16 cellular contexts compared by ENCODE assay signal in the genomic region with DNA sequence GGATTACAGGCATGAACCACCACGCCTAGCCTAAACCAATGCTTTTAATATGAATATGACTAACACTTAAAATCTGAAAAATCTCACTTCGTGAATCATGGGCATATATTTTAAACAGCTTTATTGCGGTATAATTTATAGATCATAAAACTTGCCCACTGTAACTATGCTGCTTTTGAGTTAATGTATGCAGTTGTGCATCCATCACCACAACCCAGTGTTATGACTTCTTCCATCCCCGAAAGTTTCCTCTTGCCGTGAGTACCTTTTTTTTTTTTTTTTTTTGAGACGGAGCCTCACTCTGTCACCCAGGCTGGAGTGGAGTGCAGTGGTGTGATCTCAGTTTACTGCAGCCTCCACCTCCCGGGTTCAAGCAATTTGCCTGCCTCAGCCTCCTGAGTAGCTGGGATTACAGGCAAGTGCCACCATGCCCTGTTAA. TPM values are rescaled to one million over a fixed set of nuclear protein-coding genes. Genes with fewer than 3 reads are reported as not detected.
DNase-seq lines count a peak whose midpoint lies in the region; ATAC-seq, FAIRE-seq and TF ChIP-seq lines count a peak whose summit lies in the region.
"Had no signal": no experiment of that assay in that cellular context is flagged by ENCODE, and none has a peak within 500 bp of the region (broad histone marks: within the 10 kb centered on the region; RNA-seq: fewer than 3 reads in every experiment).

No MANE protein-coding gene starts in this region.

- DNase-seq in HEK293T (ENCODE audit: extremely low spot score) (no peak), GM12878 (ENCODE audit: low read depth, low spot score) (no peak), endothelial cell (ENCODE audit: low spot score) (no peak), GM10248 (ENCODE audit: extremely low spot score) (no peak), DMS53 (lab: John Stamatoyannopoulos, UW) (no peak)
- DNase-seq: GOT3; NCI-H345; SK-N-SH; stimulated activated CD4-positive, alpha-beta T cell treated with anti-CD3 and anti-CD28 coated beads, Interleukin-1b, Interleukin-23, amount 100 ng/mL, for 48 hours had no signal

- CTCF ChIA-PET in HEK293T (lab: Yijun Ruan, JAX) (no interaction called here), GM12878 (lab: Yijun Ruan, JAX) (no interaction called here), GM10248 (lab: Yijun Ruan, JAX) (no interaction called here)

- ATAC-seq in GM12878: no peak
- no peak for ATAC-seq in GM18511 (IDR thresholded peaks at IDR 0.05; ENCODE audit: unreplicated experiment)
- ATAC-seq: esophagus mucosa had no signal

- no peak overlapping the region for H3K9ac ChIP-seq in GM12878 (ENCODE audit: control insufficient read depth, insufficient read depth, low read length)
- no peak overlapping the region for H3K9ac ChIP-seq in parathyroid adenoma
- H3K9ac ChIP-seq: SK-N-SH had no signal

- H3K27ac ChIP-seq in ACC112 (ENCODE audit: low read depth, low read length) (no peak overlapping the region), GM12878 (ENCODE audit: control insufficient read depth, insufficient read depth) (no peak overlapping the region), parathyroid adenoma (peak overlapping the region; percentile 3)

- no peaks in the 10 kb centered on the region for H4K20me1 ChIP-seq in GM12878 (ENCODE audit: control insufficient read depth, insufficient read depth)

- no peak overlapping the region for H3K27ac Mint-ChIP-seq in endothelial cell (ENCODE audit: unreplicated experiment)

- no peak for TF ChIP-seq RAD21 in GM12878 (IDR thresholded peaks at IDR 0.05; ENCODE audit: insufficient read depth, low read depth, low read length)

- TF ChIP-seq CTCF in GM12878 (IDR thresholded peaks at IDR 0.05 in 2 of 3, conservative IDR thresholded peaks at IDR 0.05 in 1 of 3; ENCODE audit: control insufficient read depth in 2 of 3, extremely low read depth in 1 of 3, insufficient read depth in 1 of 3, low read depth in 3 of 3, low read length in 3 of 3) (no peak), parathyroid adenoma (IDR thresholded peaks at IDR 0.05) (no peak), endothelial cell (IDR thresholded peaks at IDR 0.05; ENCODE audit: unreplicated experiment) (no peak), GM10248 (IDR thresholded peaks at IDR 0.05; ENCODE audit: control extremely low read depth, extremely low read depth, low read depth, missing control alignments) (no peak)

- H3K9me3 Mint-ChIP-seq in endothelial cell (ENCODE audit: unreplicated experiment): no peaks in the 10 kb centered on the region

- peaks cover 3% of the 10 kb centered on the region for H3K4me1 Mint-ChIP-seq in endothelial cell (ENCODE audit: unreplicated experiment)

- no peak for TF ChIP-seq EP300 in GM12878 (IDR thresholded peaks at IDR 0.05; ENCODE audit: borderline replicate concordance in 1 of 2, control insufficient read depth in 1 of 2, low read depth in 2 of 2, low read length in 2 of 2)

- in situ Hi-C loops in GM12878 (cut with MboI): loop anchor here (10.0 kb wide), 1 partner anchor 137 kb away; a partner anchor contains a TSS

- no peak overlapping the region for H3K4me3 Mint-ChIP-seq in endothelial cell (ENCODE audit: unreplicated experiment)

- no peaks in the 10 kb centered on the region for H3K36me3 ChIP-seq in ACC112 (ENCODE audit: insufficient read depth, low read length)
- H3K36me3 ChIP-seq in GM12878 (ENCODE audit: control insufficient read depth in 2 of 2, insufficient read depth in 2 of 2, low read length in 1 of 2): no peaks in the 10 kb centered on the region
- H3K36me3 ChIP-seq in parathyroid adenoma (ENCODE audit: control insufficient read depth, insufficient read depth, low read length): no peaks in the 10 kb centered on the region

- peak overlapping the region; percentile 60 for H3K4me3 ChIP-seq in ACC112 (ENCODE audit: low read depth, low read length)
- H3K4me3 ChIP-seq in GM12878: 0 out of 2 replicates have a peak overlapping the region, but pooled peaks have one; percentile 39
- no peak overlapping the region for H3K4me3 ChIP-seq in parathyroid adenoma (ENCODE audit: low read depth, low read length)

- H3K4me2 ChIP-seq in GM12878 (ENCODE audit: control insufficient read depth, insufficient read depth): peak overlapping the region; percentile 96
- H3K4me2 ChIP-seq in parathyroid adenoma (ENCODE audit: low read length): no peak overlapping the region
- H3K4me2 ChIP-seq: SK-N-SH had no signal

- SMC1A ChIA-PET in GM12878 (lab: Charles Lee; ENCODE audit: uncharacterized antibody, unreplicated experiment): interaction anchor here (0.5 to 0.6 kb wide), 2 partner anchors 10 to 1019 kb away, joined by 3 to 4 read pairs; no protein-coding TSS in a partner anchor

- no peaks in the 10 kb centered on the region for H3K9me3 ChIP-seq in GM12878 (replicated peaks; ENCODE audit: control insufficient read depth, insufficient read depth, low read length)
- no peaks in the 10 kb centered on the region for H3K9me3 ChIP-seq in parathyroid adenoma (ENCODE audit: control insufficient read depth, low read length)
- H3K9me3 ChIP-seq: SK-N-SH had no signal

- H3K79me2 ChIP-seq in ACC112 (ENCODE audit: control insufficient read depth, insufficient read depth, low read length, unreplicated experiment) (no peaks in the 10 kb centered on the region), GM12878 (ENCODE audit: control insufficient read depth, insufficient read depth, low read length) (peaks cover 3% of the 10 kb centered on the region), parathyroid adenoma (peaks cover 59% of the 10 kb centered on the region)

- intact Hi-C loops in GM12878 (cut with micrococcal nuclease; ENCODE audit: unreplicated experiment): no loop called here

- BruUV-seq in GM12878 (replicated peaks; lab: Mats Ljungman, UMichigan): no TSS peak

- WGBS in GM12878 (ENCODE audit: insufficient coverage, insufficient replicate concordance, low lambda C conversion rate, missing lambda C conversion rate): 99% methylated on average over 6 of the region's 7 CpGs

- POLR2A ChIA-PET in HEK293T (lab: Yijun Ruan, JAX): no interaction called here
- POLR2A ChIA-PET in GM12878 (lab: Charles Lee): interaction anchor here (0.5 to 0.7 kb wide), 2 partner anchors 10 to 96 kb away, joined by 4 to 6 read pairs; no protein-coding TSS in a partner anchor
- POLR2A ChIA-PET in GM10248 (lab: Yijun Ruan, JAX): no interaction called here

- H2AFZ ChIP-seq in ACC112 (ENCODE audit: low read length, unreplicated experiment): no peak overlapping the region
- H2AFZ ChIP-seq in GM12878 (ENCODE audit: control insufficient read depth, low read depth, low read length): no peak overlapping the region
- H2AFZ ChIP-seq in parathyroid adenoma: no peak overlapping the region

- H3K27me3 Mint-ChIP-seq in endothelial cell (ENCODE audit: unreplicated experiment): peaks cover 2% of the 10 kb centered on the region

- RAD21 ChIA-PET in GM12878 (lab: Charles Lee; ENCODE audit: unreplicated experiment): no interaction called here

- FAIRE-seq in GM12878 (lab: Jason Lieb, UNC): no peak
- FAIRE-seq: colon, D721Med had no signal

- TF ChIP-seq POLR2A in GM12878 (IDR thresholded peaks at IDR 0.05; ENCODE audit: low read depth, low read length): no peak

- H3K4me1 ChIP-seq in ACC112 (ENCODE audit: control insufficient read depth, insufficient read depth, low read length, unreplicated experiment) (peaks cover 5% of the 10 kb centered on the region), GM12878 (ENCODE audit: control insufficient read depth, insufficient read depth, low read length) (peaks cover 33% of the 10 kb centered on the region), parathyroid adenoma (peaks cover 47% of the 10 kb centered on the region)

- H3K27me3 ChIP-seq in ACC112 (ENCODE audit: insufficient read depth, low read length) (no peaks in the 10 kb centered on the region), GM12878 (replicated peaks in 1 of 2; ENCODE audit: control insufficient read depth in 2 of 2, insufficient read depth in 2 of 2, low read length in 1 of 2) (no peaks in the 10 kb centered on the region), parathyroid adenoma (ENCODE audit: control insufficient read depth, insufficient read depth, low read length) (no peaks in the 10 kb centered on the region)

- H3K36me3 Mint-ChIP-seq in endothelial cell (ENCODE audit: low read depth, unreplicated experiment): no peaks in the 10 kb centered on the region

RNA-seq across cellular contexts. Expression of a gene that starts 7.1 kb away (rescaled TPM):
- 44.8 and 48.3 TPM in 2 replicates for total RNA-seq in GM12878 (2013; cell fraction: nucleolus; rRNA removed)
- total RNA-seq in GM12878 (2014; rRNA removed) (10.4 and 14.0 TPM in 2 replicates), GM12878 (2014; rRNA removed; fragmentation: Illumina TruSeq; extraction: Trizol) (12.1 and 13.4 TPM in 2 replicates), GM12878 (2021) (11.5 and 14.3 TPM in 2 replicates), endothelial cell (ENCODE audit: unreplicated experiment) (15.9 TPM)
- polyA plus RNA-seq in GM12878 (2011; ENCODE audit: low read depth): 3.4 TPM
- polyA plus RNA-seq in GM12878 (2011; rRNA removed) (15.2 and 24.0 TPM in 2 replicates), GM12878 (2014; fragmentation: Illumina TruSeq; extraction: Trizol) (15.2 and 18.8 TPM in 2 replicates), GM12878 (2014; fragmentation: Nextera tagmentation; extraction: Ambion mirVana) (1 to 10 TPM; 2.9 to 4.3 TPM), GM12878 (2014; rRNA removed) (7.3 and 9.9 TPM in 2 replicates), GM12878 (2016; fragmentation: Nextera tagmentation; extraction: Ambion mirVana) (1 to 10 TPM; 3.7 to 4.3 TPM)
- polyA plus RNA-seq in GM12878 (2011; cell fraction: cytosol; rRNA removed): 6.7 and 7.6 TPM in 2 replicates
- 17.9 and 18.1 TPM in 2 replicates for polyA plus RNA-seq in GM12878 (2011; cell fraction: nucleus; rRNA removed)
- polyA plus RNA-seq in GM12878 (2012): 5.1 and 6.6 TPM in 2 replicates
- 12.5 and 17.3 TPM in 2 replicates for polyA minus RNA-seq in GM12878 (2011; rRNA and poly(A)+ RNA removed)
- 3.9 and 7.5 TPM in 2 replicates for polyA minus RNA-seq in GM12878 (2011; cell fraction: cytosol; rRNA and poly(A)+ RNA removed)
- polyA minus RNA-seq in GM12878 (2011; cell fraction: nucleus; rRNA and poly(A)+ RNA removed): 8.8 and 12.7 TPM in 2 replicates

RNA-seq across cellular contexts. Expression of a gene that starts 35.3 kb away (rescaled TPM):
- total RNA-seq in GM12878 (2013; cell fraction: nucleolus; rRNA removed): not detected in 2 replicates
- not detected in 2 replicates for total RNA-seq in GM12878 (2014; rRNA removed)
- total RNA-seq in GM12878 (2014; rRNA removed; fragmentation: Illumina TruSeq; extraction: Trizol): not detected in 2 replicates
- not detected in 2 replicates for total RNA-seq in GM12878 (2021)
- 0.10 TPM for polyA plus RNA-seq in GM12878 (2011; ENCODE audit: low read depth)
- polyA plus RNA-seq in GM12878 (2011; rRNA removed): not detected in 2 replicates
- not detected in 2 replicates for polyA plus RNA-seq in GM12878 (2011; cell fraction: cytosol; rRNA removed)
- not detected in 2 replicates for polyA plus RNA-seq in GM12878 (2011; cell fraction: nucleus; rRNA removed)
- polyA plus RNA-seq in GM12878 (2012): 0.13 and 0.30 TPM in 2 replicates
- polyA plus RNA-seq in GM12878 (2014; fragmentation: Illumina TruSeq; extraction: Trizol): not detected in 2 replicates
- polyA plus RNA-seq in GM12878 (2014; fragmentation: Nextera tagmentation; extraction: Ambion mirVana): under 1 TPM; 0.04 to 0.18 TPM
- not detected in 2 replicates for polyA plus RNA-seq in GM12878 (2014; rRNA removed)
- under 1 TPM in 1 of 2 experiments, not detected in 1; 0.17 TPM for polyA plus RNA-seq in GM12878 (2016; fragmentation: Nextera tagmentation; extraction: Ambion mirVana)
- polyA minus RNA-seq in GM12878 (2011; rRNA and poly(A)+ RNA removed): not detected in 2 replicates
- not detected in 2 replicates for polyA minus RNA-seq in GM12878 (2011; cell fraction: cytosol; rRNA and poly(A)+ RNA removed)
- polyA minus RNA-seq in GM12878 (2011; cell fraction: nucleus; rRNA and poly(A)+ RNA removed): not detected in 2 replicates
- total RNA-seq in endothelial cell (ENCODE audit: unreplicated experiment): not detected
- total RNA-seq: esophagus mucosa, renal cortical epithelial cell had no signal
- polyA plus RNA-seq: SK-N-SH had no signal
